In the genomic region with DNA sequence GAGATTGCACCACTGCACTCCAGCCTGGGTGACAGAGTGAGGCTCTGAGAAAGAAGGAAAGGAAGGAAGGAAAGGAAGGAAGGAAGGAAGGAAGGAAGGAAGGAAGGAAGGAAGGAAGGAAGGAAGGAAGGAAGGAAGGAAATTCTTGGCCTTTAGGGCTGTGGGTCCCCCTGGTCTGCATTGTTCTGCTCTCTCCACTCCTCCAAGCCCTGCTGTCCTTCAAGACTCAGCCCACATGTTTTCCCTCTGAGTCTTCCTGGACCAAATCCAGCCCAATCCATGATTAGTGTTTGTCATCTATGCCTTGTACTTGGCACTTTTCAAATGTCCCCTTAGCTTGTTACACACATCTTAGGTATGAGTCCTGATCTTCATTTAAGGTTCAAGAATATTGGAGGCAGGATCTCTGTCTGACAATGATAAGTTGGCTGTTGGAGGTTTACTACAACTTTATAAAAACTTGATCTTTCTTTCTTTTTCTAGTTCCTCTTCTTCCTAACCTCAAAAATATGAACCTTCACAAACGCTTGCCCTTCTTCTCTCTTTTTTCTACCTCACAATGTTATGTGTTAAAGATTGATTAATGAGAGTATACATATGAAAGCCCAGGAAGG, we compare ENCODE assay signal across 10 cellular contexts. TPM values are rescaled to one million over a fixed set of nuclear protein-coding genes. Genes with fewer than 3 reads are reported as not detected.
A peak's percentile ranks its signal among the peaks of the same experiment; 100 is the strongest.
DNase-seq lines count a peak whose midpoint lies in the region; ATAC-seq, FAIRE-seq and TF ChIP-seq lines count a peak whose summit lies in the region.
"Had no signal": no experiment of that assay in that cellular context is flagged by ENCODE, and none has a peak within 500 bp of the region (broad histone marks: within the 10 kb centered on the region; RNA-seq: fewer than 3 reads in every experiment).

No MANE protein-coding gene starts in this region.

- H3F3A ChIP-seq in GM23338 (replicated peaks; ENCODE audit: low read depth), result no peaks in the 10 kb centered on the region

- no peaks in the 10 kb centered on the region for H4K20me1 ChIP-seq in GM23338 (replicated peaks; ENCODE audit: insufficient read depth)

- 0 out of 2 replicates have a peak, but pooled peaks cover 7% of the 10 kb centered on the region for H3K9me2 ChIP-seq in GM23338 (ENCODE audit: insufficient read depth)

- H3K27me3 Mint-ChIP-seq in GM23338 (ENCODE audit: insufficient read depth, low read depth, poor library complexity), result no peaks in the 10 kb centered on the region

- H3K4me3 ChIP-seq in GM23338 (no peak overlapping the region), MG63 (no peak overlapping the region), fibroblast of the aortic adventitia (ENCODE audit: low read depth, low read length) (no peak overlapping the region), pancreas (no peak overlapping the region)

- H3K9me3 Mint-ChIP-seq in GM23338, result no peaks in the 10 kb centered on the region

- TF ChIP-seq CTCF in GM23338 (conservative IDR thresholded peaks at IDR 0.05; ENCODE audit: low read depth in 2 of 2), result no peak
- TF ChIP-seq CTCF in fibroblast of the aortic adventitia (IDR thresholded peaks at IDR 0.05; ENCODE audit: insufficient read depth, low read length), result no peak
- no peak for TF ChIP-seq CTCF in pancreas (IDR thresholded peaks at IDR 0.05)

- H3K36me3 Mint-ChIP-seq in GM23338 (ENCODE audit: low read depth), result no peaks in the 10 kb centered on the region

- peak; percentile 47 for ATAC-seq in GM18511 (IDR thresholded peaks at IDR 0.05; ENCODE audit: unreplicated experiment)
- no peak for ATAC-seq in GM23338
- ATAC-seq in pancreas, result no peak

- no peak for FAIRE-seq in pancreas (lab: Jason Lieb, UNC)
- FAIRE-seq: colon had no signal

- H3K27ac ChIP-seq in GM23338 (ENCODE audit: low read depth) (no peak overlapping the region), pancreas (no peak overlapping the region)

- H3K4me3 Mint-ChIP-seq in GM23338, result no peak overlapping the region

- H3K4me1 ChIP-seq in GM23338 (ENCODE audit: insufficient read depth), result no peaks in the 10 kb centered on the region
- peaks cover 0 to 7% (median 0%) of the 10 kb centered on the region in 3 donors for H3K4me1 ChIP-seq in pancreas

- H3K9me3 ChIP-seq in MG63 (no peaks in the 10 kb centered on the region; the same call in 1 of the 2 replicates), pancreas (no peaks in the 10 kb centered on the region)

- H3K4me2 ChIP-seq in GM23338, result no peak overlapping the region

- DNase-seq in GM23338 (ENCODE audit: low spot score) (no peak), MG63 (peak; percentile 50), fibroblast of the aortic adventitia (ENCODE audit: low read depth) (peak; percentile 46), SW480 (ENCODE audit: low spot score) (no peak), pancreas (no peak), UCSD-AML1 (lab: John Stamatoyannopoulos, UW; ENCODE audit: unreplicated experiment) (no peak), RPMI8226 (no peak)
- DNase-seq: Karpas-422 had no signal

- H3K4me1 Mint-ChIP-seq in GM23338, result no peaks in the 10 kb centered on the region

- no peak overlapping the region for H3K27ac Mint-ChIP-seq in GM23338

- H2AFZ ChIP-seq in GM23338, result peak overlapping the region; percentile 50; the same call in 1 of the 2 replicates

- intact Hi-C loops in pancreas (cut with DNase I), result loop anchor here in 1 of 3 donors (5.0 kb wide), 1 partner anchor 61 kb away; no protein-coding TSS in a partner anchor

- no peaks in the 10 kb centered on the region for H3K36me3 ChIP-seq in GM23338 (ENCODE audit: insufficient read depth)
- H3K36me3 ChIP-seq in MG63, result no peaks in the 10 kb centered on the region; the same call in 1 of the 2 replicates
- no peaks in the 10 kb centered on the region for H3K36me3 ChIP-seq in pancreas

- H3K27me3 ChIP-seq in GM23338 (ENCODE audit: insufficient read depth) (no peaks in the 10 kb centered on the region), MG63 (no peaks in the 10 kb centered on the region), pancreas (no peaks in the 10 kb centered on the region)

- H3K79me2 ChIP-seq in GM23338 (replicated peaks; ENCODE audit: insufficient read depth), result no peaks in the 10 kb centered on the region

- WGBS in pancreas, 2 donors, result 89 to 95% methylated on average over 1 of the region's 1 CpG

TF ChIP-seq in GM23338, 12 proteins besides CTCF, POLR2A, EP300 and RAD21:
- TF ChIP-seq, protein P1, sequence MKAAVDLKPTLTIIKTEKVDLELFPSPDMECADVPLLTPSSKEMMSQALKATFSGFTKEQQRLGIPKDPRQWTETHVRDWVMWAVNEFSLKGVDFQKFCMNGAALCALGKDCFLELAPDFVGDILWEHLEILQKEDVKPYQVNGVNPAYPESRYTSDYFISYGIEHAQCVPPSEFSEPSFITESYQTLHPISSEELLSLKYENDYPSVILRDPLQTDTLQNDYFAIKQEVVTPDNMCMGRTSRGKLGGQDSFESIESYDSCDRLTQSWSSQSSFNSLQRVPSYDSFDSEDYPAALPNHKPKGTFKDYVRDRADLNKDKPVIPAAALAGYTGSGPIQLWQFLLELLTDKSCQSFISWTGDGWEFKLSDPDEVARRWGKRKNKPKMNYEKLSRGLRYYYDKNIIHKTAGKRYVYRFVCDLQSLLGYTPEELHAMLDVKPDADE (IDR thresholded peaks at IDR 0.05), result no peak
- TF ChIP-seq, protein P2, sequence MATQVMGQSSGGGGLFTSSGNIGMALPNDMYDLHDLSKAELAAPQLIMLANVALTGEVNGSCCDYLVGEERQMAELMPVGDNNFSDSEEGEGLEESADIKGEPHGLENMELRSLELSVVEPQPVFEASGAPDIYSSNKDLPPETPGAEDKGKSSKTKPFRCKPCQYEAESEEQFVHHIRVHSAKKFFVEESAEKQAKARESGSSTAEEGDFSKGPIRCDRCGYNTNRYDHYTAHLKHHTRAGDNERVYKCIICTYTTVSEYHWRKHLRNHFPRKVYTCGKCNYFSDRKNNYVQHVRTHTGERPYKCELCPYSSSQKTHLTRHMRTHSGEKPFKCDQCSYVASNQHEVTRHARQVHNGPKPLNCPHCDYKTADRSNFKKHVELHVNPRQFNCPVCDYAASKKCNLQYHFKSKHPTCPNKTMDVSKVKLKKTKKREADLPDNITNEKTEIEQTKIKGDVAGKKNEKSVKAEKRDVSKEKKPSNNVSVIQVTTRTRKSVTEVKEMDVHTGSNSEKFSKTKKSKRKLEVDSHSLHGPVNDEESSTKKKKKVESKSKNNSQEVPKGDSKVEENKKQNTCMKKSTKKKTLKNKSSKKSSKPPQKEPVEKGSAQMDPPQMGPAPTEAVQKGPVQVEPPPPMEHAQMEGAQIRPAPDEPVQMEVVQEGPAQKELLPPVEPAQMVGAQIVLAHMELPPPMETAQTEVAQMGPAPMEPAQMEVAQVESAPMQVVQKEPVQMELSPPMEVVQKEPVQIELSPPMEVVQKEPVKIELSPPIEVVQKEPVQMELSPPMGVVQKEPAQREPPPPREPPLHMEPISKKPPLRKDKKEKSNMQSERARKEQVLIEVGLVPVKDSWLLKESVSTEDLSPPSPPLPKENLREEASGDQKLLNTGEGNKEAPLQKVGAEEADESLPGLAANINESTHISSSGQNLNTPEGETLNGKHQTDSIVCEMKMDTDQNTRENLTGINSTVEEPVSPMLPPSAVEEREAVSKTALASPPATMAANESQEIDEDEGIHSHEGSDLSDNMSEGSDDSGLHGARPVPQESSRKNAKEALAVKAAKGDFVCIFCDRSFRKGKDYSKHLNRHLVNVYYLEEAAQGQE (IDR thresholded peaks at IDR 0.05; ENCODE audit: unreplicated experiment), result no peak
- TF ChIP-seq EZH2 (IDR thresholded peaks at IDR 0.05; ENCODE audit: low read depth, unreplicated experiment) (no peak), ZNF114 (CRISPR knock-in tag; IDR thresholded peaks at IDR 0.05) (no peak)

RNA-seq across cellular contexts. Expression of a gene that starts 48.9 kb away (rescaled TPM):
- 38.6 and 47.2 TPM in 2 replicates for total RNA-seq in GM23338 (2014; rRNA removed; shearing (Covaris generic))
- polyA plus RNA-seq in GM23338 (2016; fragmentation: Nextera tagmentation; extraction: Ambion mirVana), result 24.8 and 25.1 TPM in 2 replicates
- total RNA-seq in MG63 (2014; rRNA removed; shearing (Covaris generic); ENCODE audit: low replicate concordance), result 15.6 and 22.6 TPM in 2 replicates
- 17.3 and 41.1 TPM in 2 replicates for total RNA-seq in fibroblast of the aortic adventitia (ENCODE audit: low replicate concordance)
- 10 to 100 TPM; 23.7 to 44.8 (median 29.7) TPM for total RNA-seq in pancreas
- polyA plus RNA-seq in pancreas, result 10 to 100 TPM; 10.9 to 11.4 TPM

Comparison
In these comparisons a context has a peak if more than half of its experiments do, and no peak if none do; other contexts are left out.
1. DNase-seq: peak in MG63 (single experiment) and fibroblast of the aortic adventitia (single experiment); none in GM23338 (single experiment), SW480 (single experiment), pancreas (0 of 6), UCSD-AML1 (single experiment) and RPMI8226 (single experiment).